In the genomic region with DNA sequence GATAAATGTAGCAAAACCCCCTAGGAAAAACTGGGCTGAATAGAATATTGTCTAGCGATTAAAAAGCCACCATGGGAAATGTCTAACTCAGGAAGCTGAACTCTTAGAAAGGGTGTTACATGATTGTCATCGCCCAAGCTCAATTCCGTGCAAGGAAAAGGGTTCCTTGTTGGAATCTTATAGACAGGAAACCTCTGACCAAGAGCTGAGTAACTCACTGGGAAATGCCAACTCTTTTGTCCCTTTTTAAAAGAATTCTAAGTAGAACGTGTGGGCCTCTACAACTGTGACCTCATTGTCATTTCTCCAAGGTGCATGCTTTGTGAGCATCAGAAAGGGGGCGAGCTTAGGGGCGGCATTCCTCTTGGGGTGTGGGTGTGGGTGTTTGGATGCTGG, we compare ENCODE assay signal across 13 cellular contexts.
DNase-seq lines count a peak whose midpoint lies in the region; ATAC-seq and TF ChIP-seq lines count a peak whose summit lies in the region.
"Had no signal": no experiment of that assay in that cellular context is flagged by ENCODE, and none has a peak within 500 bp of the region (broad histone marks: within the 10 kb centered on the region; RNA-seq: fewer than 3 reads in every experiment).

No MANE protein-coding gene starts in this region.

- H3K4me3 ChIP-seq in heart left ventricle (no peak overlapping the region), transverse colon (no peak overlapping the region)
- H3K4me3 ChIP-seq: cardiac muscle cell had no signal

- 67 to 73% (median 69%) methylated on average over 6 of the region's 6 CpGs for WGBS in heart left ventricle, 4 donors
- 69 to 88% methylated on average over 4 to 6 of the region's 6 CpGs for WGBS in transverse colon (ENCODE audit: low coverage in 1 of 2), 2 donors

- peaks cover 0 to 88% (median 46%) of the 10 kb centered on the region in 9 donors for H3K36me3 ChIP-seq in heart left ventricle
- peaks cover 0 to 26% (median 3%) of the 10 kb centered on the region in 4 donors for H3K36me3 ChIP-seq in transverse colon
- H3K36me3 ChIP-seq: cardiac muscle cell had no signal

- H3K27me3 ChIP-seq in heart left ventricle (no peaks in the 10 kb centered on the region), foreskin keratinocyte (no peaks in the 10 kb centered on the region), transverse colon (no peaks in the 10 kb centered on the region)
- H3K27me3 ChIP-seq: cardiac muscle cell had no signal

- H3K9me3 ChIP-seq in heart left ventricle (no peaks in the 10 kb centered on the region), transverse colon (no peaks in the 10 kb centered on the region)

- ATAC-seq in heart left ventricle (peak in 1 of 4 donors; percentile 20), left ventricle myocardium superior (no peak), foreskin keratinocyte (peak; percentile 2)

- no peak for TF ChIP-seq CTCF in heart left ventricle (IDR thresholded peaks at IDR 0.05)
- no peak for TF ChIP-seq CTCF in foreskin keratinocyte (conservative IDR thresholded peaks at IDR 0.05)
- no peak for TF ChIP-seq CTCF in transverse colon (IDR thresholded peaks at IDR 0.05)

- TF ChIP-seq EP300 in transverse colon (IDR thresholded peaks at IDR 0.05; ENCODE audit: low read depth): no peak

- intact Hi-C loops in heart left ventricle (cut with DNase I): loop anchor here in 9 of 10 donors (2.0 to 10.0 kb wide), 10 partner anchors 42 to 755 kb away; a partner anchor contains a TSS
- intact Hi-C loops in left ventricle myocardium superior (cut with micrococcal nuclease): loop anchor here (10.0 kb wide), 1 partner anchor 85 kb away; a partner anchor contains a TSS
- intact Hi-C loops in transverse colon (cut with DNase I; ENCODE audit: low total_unique reads): loop anchor here (10.0 kb wide), 1 partner anchor 85 kb away; a partner anchor contains a TSS

- TF ChIP-seq POLR2A in heart left ventricle (IDR thresholded peaks at IDR 0.05) (no peak), transverse colon (IDR thresholded peaks at IDR 0.05) (no peak)

- in situ Hi-C loops in transverse colon (cut with MboI; ENCODE audit: low pct_ligation_motif_present in 1 of 4, low pct_unique_long_range_greater_than_20kb in 1 of 4, low sequenced_read_pairs in 3 of 4): loop anchor here in 2 of 4 donors (10.0 to 25.0 kb wide), 2 partner anchors 307 to 315 kb away; no protein-coding TSS in a partner anchor

- peaks cover 0 to 39% (median 8%) of the 10 kb centered on the region in 12 donors for H3K4me1 ChIP-seq in heart left ventricle
- peaks cover 23% of the 10 kb centered on the region for H3K4me1 ChIP-seq in foreskin keratinocyte
- peaks cover 0 to 18% (median 5%) of the 10 kb centered on the region in 4 donors for H3K4me1 ChIP-seq in transverse colon

- peak overlapping the region in 8 of 12 donors; percentile 22 to 73 (median 56) for H3K27ac ChIP-seq in heart left ventricle
- H3K27ac ChIP-seq in foreskin keratinocyte: peak overlapping the region; percentile 18
- peak overlapping the region; percentile 13 to 71 (median 68) for H3K27ac ChIP-seq in transverse colon
- H3K27ac ChIP-seq: cardiac muscle cell, WERI-Rb-1 had no signal

- no peak for DNase-seq in heart left ventricle
- DNase-seq in left ventricle myocardium superior: no peak
- peak; percentile 14 for DNase-seq in amniotic stem cell (lab: John Stamatoyannopoulos, UW)
- DNase-seq in foreskin keratinocyte: peak in 1 of 2 donors; percentile 41
- no peak for DNase-seq in transverse colon
- DNase-seq in stimulated activated CD4-positive, alpha-beta T cell treated with anti-CD3 and anti-CD28 coated beads, Interleukin-4, amount 100 ng/mL, for 24 hours: no peak
- DNase-seq in stimulated activated CD4-positive, alpha-beta T cell treated with anti-CD3 and anti-CD28 coated beads, Interleukin-4, amount 100 ng/mL, for 4 hours: no peak
- DNase-seq in NCI-H2196 (lab: John Stamatoyannopoulos, UW; ENCODE audit: unreplicated experiment): no peak
- DNase-seq: H9, NCI-H1436, NCI-H69, WERI-Rb-1 had no signal
